ENCODE assay signal across 23 cellular contexts in genomic region chr7:135078051-135078450, GRCh38.
"Had no signal": no experiment of that assay in that cellular context is flagged by ENCODE, and none has a peak within 500 bp of the region (broad histone marks: within the 10 kb centered on the region; RNA-seq: fewer than 3 reads in every experiment).

No MANE protein-coding gene starts in this region.

- H3K36me3 ChIP-seq: SJSA1 had no signal

- H3K4me3 Mint-ChIP-seq: IgD-negative memory B cell had no signal

- H3K4me2 ChIP-seq: PC-9 had no signal

- H3K9me3 ChIP-seq: SJSA1 had no signal

- FAIRE-seq: RCC 7860 had no signal

- H2AFZ ChIP-seq: PC-9 had no signal

- H3K4me1 ChIP-seq: SJSA1 had no signal

- H3K4me1 Mint-ChIP-seq: IgD-negative memory B cell had no signal

- H3K27me3 Mint-ChIP-seq: IgD-negative memory B cell had no signal

- H3K9me3 Mint-ChIP-seq: IgD-negative memory B cell had no signal

- DNase-seq: KBM-7; MV-4-11; NCI-H1048; NCI-H1105; NCI-H1417; NCI-H1436 treated with DMSO at 0.1 percent for 48 hours; NCI-H1694; NCI-H187 treated with DMSO at 0.1 percent for 48 hours; NCI-H2029 treated with DMSO at 0.1 percent for 48 hours; NCI-H2171 treated with DMSO at 0.1 percent for 48 hours; NCI-H524; NCI-H526 treated with DMSO at 0.1 percent for 48 hours; NCI-H748 treated with DMSO at 0.1 percent for 48 hours; NK-92 treated with Interleukin-12 subunit alpha and Interleukin-12 subunit beta, amount 100 ng/mL, for 24 hours; OCI-M1; PC-9; Right ventricle myocardium superior; RPMI8226; SIG-M5 had no signal

- H3K27ac ChIP-seq: PC-9, SJSA1, SK-N-MC had no signal

- H3K4me3 ChIP-seq: PC-9, SJSA1, SK-N-MC had no signal
